ENCODE assay signal across 1 cellular context in the genomic region with DNA sequence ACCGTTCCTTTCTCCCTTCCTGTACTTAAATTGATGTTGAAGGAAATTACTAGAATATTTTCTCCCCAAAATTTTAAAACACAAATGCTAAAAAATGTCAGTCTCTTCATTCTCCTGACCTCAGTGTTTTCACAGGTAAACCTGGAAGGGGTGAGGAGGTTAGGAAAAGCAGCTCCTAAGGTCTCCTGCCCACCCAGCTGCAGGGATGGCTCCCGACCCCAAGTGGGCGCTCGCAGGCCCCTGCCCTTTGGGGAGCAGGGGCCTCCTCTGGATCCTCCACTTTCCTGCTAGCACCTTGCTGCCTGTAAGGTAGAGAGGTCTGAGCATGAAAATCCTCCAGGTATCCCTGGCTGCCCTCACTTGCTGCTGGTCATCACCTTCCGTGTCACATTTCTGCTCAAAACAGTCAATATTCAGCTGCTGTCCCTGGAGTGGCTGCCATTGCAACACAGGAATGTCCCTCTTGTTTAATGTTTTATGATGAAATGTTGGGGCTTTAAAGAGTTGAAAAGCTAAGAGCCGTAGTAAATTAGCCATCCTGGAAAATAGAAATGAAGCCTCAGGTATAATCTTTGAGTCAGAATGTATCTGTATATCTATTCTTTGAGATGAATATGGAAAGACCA.
TF ChIP-seq lines count a peak whose summit lies in the region.

No MANE protein-coding gene starts in this region.

TF ChIP-seq in K562, 482 proteins besides CTCF, POLR2A, EP300 and RAD21:
- TF ChIP-seq, protein P1, sequence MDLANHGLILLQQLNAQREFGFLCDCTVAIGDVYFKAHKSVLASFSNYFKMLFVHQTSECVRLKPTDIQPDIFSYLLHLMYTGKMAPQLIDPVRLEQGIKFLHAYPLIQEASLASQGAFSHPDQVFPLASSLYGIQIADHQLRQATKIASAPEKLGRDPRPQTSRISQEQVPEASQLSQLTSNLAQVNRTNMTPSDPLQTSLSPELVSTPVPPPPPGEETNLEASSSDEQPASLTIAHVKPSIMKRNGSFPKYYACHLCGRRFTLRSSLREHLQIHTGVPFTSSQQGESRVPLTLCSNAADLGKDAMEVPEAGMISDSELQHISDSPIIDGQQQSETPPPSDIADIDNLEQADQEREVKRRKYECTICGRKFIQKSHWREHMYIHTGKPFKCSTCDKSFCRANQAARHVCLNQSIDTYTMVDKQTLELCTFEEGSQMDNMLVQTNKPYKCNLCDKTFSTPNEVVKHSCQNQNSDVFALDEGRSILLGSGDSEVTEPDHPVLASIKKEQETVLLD (IDR thresholded peaks at IDR 0.05), result no peak
- TF ChIP-seq ILF3 (IDR thresholded peaks at IDR 0.05; ENCODE audit: borderline replicate concordance) (no peak), CHD1 (IDR thresholded peaks at IDR 0.05; ENCODE audit: low read length) (no peak), KLF10 (CRISPR knock-in tag; IDR thresholded peaks at IDR 0.05) (no peak), L3MBTL2 (IDR thresholded peaks at IDR 0.05) (no peak), ZKSCAN1 (IDR thresholded peaks at IDR 0.05; ENCODE audit: low read depth, low read length) (no peak), PHF20 (IDR thresholded peaks at IDR 0.05; ENCODE audit: partially characterized antibody) (no peak), TCF7 (IDR thresholded peaks at IDR 0.05; ENCODE audit: borderline replicate concordance) (no peak), RFX1 (IDR thresholded peaks at IDR 0.05) (no peak), HLTF (IDR thresholded peaks at IDR 0.05) (no peak), LARP7 (IDR thresholded peaks at IDR 0.05) (no peak), HNRNPLL (IDR thresholded peaks at IDR 0.05; ENCODE audit: low read depth, low read length, poor library complexity, severe bottlenecking) (no peak), PRPF4 (IDR thresholded peaks at IDR 0.05; ENCODE audit: insufficient read depth, low read depth, low read length, poor library complexity, severe bottlenecking) (no peak)
- TF ChIP-seq, protein P2, sequence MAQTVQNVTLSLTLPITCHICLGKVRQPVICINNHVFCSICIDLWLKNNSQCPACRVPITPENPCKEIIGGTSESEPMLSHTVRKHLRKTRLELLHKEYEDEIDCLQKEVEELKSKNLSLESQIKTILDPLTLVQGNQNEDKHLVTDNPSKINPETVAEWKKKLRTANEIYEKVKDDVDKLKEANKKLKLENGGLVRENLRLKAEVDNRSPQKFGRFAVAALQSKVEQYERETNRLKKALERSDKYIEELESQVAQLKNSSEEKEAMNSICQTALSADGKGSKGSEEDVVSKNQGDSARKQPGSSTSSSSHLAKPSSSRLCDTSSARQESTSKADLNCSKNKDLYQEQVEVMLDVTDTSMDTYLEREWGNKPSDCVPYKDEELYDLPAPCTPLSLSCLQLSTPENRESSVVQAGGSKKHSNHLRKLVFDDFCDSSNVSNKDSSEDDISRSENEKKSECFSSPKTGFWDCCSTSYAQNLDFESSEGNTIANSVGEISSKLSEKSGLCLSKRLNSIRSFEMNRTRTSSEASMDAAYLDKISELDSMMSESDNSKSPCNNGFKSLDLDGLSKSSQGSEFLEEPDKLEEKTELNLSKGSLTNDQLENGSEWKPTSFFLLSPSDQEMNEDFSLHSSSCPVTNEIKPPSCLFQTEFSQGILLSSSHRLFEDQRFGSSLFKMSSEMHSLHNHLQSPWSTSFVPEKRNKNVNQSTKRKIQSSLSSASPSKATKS (CRISPR knock-in tag; IDR thresholded peaks at IDR 0.05), result no peak
- TF ChIP-seq, protein P3, sequence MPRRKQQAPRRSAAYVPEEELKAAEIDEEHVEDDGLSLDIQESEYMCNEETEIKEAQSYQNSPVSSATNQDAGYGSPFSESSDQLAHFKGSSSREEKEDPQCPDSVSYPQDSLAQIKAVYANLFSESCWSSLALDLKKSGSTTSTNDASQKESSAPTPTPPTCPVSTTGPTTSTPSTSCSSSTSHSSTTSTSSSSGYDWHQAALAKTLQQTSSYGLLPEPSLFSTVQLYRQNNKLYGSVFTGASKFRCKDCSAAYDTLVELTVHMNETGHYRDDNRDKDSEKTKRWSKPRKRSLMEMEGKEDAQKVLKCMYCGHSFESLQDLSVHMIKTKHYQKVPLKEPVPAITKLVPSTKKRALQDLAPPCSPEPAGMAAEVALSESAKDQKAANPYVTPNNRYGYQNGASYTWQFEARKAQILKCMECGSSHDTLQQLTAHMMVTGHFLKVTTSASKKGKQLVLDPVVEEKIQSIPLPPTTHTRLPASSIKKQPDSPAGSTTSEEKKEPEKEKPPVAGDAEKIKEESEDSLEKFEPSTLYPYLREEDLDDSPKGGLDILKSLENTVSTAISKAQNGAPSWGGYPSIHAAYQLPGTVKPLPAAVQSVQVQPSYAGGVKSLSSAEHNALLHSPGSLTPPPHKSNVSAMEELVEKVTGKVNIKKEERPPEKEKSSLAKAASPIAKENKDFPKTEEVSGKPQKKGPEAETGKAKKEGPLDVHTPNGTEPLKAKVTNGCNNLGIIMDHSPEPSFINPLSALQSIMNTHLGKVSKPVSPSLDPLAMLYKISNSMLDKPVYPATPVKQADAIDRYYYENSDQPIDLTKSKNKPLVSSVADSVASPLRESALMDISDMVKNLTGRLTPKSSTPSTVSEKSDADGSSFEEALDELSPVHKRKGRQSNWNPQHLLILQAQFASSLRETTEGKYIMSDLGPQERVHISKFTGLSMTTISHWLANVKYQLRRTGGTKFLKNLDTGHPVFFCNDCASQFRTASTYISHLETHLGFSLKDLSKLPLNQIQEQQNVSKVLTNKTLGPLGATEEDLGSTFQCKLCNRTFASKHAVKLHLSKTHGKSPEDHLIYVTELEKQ (CRISPR knock-in tag; IDR thresholded peaks at IDR 0.05), result no peak
- TF ChIP-seq, protein P4, sequence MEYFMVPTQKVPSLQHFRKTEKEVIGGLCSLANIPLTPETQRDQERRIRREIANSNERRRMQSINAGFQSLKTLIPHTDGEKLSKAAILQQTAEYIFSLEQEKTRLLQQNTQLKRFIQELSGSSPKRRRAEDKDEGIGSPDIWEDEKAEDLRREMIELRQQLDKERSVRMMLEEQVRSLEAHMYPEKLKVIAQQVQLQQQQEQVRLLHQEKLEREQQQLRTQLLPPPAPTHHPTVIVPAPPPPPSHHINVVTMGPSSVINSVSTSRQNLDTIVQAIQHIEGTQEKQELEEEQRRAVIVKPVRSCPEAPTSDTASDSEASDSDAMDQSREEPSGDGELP (CRISPR knock-in tag; IDR thresholded peaks at IDR 0.05; ENCODE audit: borderline replicate concordance), result no peak
- TF ChIP-seq, protein P5, sequence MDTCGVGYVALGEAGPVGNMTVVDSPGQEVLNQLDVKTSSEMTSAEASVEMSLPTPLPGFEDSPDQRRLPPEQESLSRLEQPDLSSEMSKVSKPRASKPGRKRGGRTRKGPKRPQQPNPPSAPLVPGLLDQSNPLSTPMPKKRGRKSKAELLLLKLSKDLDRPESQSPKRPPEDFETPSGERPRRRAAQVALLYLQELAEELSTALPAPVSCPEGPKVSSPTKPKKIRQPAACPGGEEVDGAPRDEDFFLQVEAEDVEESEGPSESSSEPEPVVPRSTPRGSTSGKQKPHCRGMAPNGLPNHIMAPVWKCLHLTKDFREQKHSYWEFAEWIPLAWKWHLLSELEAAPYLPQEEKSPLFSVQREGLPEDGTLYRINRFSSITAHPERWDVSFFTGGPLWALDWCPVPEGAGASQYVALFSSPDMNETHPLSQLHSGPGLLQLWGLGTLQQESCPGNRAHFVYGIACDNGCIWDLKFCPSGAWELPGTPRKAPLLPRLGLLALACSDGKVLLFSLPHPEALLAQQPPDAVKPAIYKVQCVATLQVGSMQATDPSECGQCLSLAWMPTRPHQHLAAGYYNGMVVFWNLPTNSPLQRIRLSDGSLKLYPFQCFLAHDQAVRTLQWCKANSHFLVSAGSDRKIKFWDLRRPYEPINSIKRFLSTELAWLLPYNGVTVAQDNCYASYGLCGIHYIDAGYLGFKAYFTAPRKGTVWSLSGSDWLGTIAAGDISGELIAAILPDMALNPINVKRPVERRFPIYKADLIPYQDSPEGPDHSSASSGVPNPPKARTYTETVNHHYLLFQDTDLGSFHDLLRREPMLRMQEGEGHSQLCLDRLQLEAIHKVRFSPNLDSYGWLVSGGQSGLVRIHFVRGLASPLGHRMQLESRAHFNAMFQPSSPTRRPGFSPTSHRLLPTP (IDR thresholded peaks at IDR 0.05; ENCODE audit: borderline replicate concordance, extremely low read depth, insufficient read length), result no peak
- TF ChIP-seq, protein P6, sequence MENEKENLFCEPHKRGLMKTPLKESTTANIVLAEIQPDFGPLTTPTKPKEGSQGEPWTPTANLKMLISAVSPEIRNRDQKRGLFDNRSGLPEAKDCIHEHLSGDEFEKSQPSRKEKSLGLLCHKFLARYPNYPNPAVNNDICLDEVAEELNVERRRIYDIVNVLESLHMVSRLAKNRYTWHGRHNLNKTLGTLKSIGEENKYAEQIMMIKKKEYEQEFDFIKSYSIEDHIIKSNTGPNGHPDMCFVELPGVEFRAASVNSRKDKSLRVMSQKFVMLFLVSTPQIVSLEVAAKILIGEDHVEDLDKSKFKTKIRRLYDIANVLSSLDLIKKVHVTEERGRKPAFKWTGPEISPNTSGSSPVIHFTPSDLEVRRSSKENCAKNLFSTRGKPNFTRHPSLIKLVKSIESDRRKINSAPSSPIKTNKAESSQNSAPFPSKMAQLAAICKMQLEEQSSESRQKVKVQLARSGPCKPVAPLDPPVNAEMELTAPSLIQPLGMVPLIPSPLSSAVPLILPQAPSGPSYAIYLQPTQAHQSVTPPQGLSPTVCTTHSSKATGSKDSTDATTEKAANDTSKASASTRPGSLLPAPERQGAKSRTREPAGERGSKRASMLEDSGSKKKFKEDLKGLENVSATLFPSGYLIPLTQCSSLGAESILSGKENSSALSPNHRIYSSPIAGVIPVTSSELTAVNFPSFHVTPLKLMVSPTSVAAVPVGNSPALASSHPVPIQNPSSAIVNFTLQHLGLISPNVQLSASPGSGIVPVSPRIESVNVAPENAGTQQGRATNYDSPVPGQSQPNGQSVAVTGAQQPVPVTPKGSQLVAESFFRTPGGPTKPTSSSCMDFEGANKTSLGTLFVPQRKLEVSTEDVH (IDR thresholded peaks at IDR 0.05; ENCODE audit: low read depth, partially characterized antibody), result no peak
- TF ChIP-seq, protein P7, sequence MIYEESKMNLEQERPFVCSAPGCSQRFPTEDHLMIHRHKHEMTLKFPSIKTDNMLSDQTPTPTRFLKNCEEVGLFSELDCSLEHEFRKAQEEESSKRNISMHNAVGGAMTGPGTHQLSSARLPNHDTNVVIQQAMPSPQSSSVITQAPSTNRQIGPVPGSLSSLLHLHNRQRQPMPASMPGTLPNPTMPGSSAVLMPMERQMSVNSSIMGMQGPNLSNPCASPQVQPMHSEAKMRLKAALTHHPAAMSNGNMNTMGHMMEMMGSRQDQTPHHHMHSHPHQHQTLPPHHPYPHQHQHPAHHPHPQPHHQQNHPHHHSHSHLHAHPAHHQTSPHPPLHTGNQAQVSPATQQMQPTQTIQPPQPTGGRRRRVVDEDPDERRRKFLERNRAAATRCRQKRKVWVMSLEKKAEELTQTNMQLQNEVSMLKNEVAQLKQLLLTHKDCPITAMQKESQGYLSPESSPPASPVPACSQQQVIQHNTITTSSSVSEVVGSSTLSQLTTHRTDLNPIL (CRISPR knock-in tag; IDR thresholded peaks at IDR 0.05), result no peak
- TF ChIP-seq, protein P8, sequence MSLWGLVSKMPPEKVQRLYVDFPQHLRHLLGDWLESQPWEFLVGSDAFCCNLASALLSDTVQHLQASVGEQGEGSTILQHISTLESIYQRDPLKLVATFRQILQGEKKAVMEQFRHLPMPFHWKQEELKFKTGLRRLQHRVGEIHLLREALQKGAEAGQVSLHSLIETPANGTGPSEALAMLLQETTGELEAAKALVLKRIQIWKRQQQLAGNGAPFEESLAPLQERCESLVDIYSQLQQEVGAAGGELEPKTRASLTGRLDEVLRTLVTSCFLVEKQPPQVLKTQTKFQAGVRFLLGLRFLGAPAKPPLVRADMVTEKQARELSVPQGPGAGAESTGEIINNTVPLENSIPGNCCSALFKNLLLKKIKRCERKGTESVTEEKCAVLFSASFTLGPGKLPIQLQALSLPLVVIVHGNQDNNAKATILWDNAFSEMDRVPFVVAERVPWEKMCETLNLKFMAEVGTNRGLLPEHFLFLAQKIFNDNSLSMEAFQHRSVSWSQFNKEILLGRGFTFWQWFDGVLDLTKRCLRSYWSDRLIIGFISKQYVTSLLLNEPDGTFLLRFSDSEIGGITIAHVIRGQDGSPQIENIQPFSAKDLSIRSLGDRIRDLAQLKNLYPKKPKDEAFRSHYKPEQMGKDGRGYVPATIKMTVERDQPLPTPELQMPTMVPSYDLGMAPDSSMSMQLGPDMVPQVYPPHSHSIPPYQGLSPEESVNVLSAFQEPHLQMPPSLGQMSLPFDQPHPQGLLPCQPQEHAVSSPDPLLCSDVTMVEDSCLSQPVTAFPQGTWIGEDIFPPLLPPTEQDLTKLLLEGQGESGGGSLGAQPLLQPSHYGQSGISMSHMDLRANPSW (CRISPR knock-in tag; IDR thresholded peaks at IDR 0.05), result no peak
